ENCODE assay signal across 1 cellular context in the genomic region with DNA sequence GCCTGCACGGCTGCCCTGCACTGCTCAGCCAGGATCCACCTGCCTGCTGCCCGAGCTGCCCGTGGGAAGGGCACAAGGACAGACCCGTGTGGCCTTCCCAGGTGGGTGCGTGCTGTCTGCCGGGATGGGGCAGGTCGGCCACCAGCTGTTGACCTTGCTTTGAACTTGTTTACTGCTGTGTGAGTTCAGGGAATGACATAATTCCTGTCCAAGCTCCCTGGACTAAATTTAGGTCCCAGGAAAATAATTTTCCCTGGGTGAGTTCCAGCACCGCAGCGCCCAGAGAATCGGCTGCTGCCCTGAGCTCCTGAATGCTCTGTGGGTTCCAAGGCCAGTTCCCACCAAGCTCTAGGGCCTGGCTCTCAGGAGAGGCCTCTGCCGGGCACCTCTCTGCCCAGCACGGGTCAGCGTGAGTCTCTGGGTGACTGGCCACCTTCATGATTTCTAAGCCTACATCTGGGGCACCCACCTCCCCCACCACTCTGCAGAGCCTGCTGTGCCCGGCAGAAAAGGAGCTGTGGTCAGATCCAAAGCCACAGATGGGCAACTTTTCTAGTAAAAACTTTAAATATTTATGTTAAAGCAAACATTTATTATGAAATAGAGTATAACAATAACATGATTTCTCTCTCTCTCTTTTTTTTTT.
TF ChIP-seq lines count a peak whose summit lies in the region.

No MANE protein-coding gene starts in this region.

TF ChIP-seq in endothelial cell of umbilical vein, 7 proteins besides CTCF, POLR2A, EP300 and RAD21:
- TF ChIP-seq, protein P1, sequence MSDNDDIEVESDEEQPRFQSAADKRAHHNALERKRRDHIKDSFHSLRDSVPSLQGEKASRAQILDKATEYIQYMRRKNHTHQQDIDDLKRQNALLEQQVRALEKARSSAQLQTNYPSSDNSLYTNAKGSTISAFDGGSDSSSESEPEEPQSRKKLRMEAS (IDR thresholded peaks at IDR 0.05; ENCODE audit: insufficient read depth, insufficient read length): no peak
- no peak for TF ChIP-seq POLR2AphosphoS5 (IDR thresholded peaks at IDR 0.05; ENCODE audit: insufficient read depth, low read depth, low read length)
- TF ChIP-seq GATA2 (IDR thresholded peaks at IDR 0.05; ENCODE audit: insufficient read depth, insufficient read length, low read depth, low read length): no peak
- no peak for TF ChIP-seq FOS (IDR thresholded peaks at IDR 0.05; ENCODE audit: borderline replicate concordance, insufficient read depth, low read length)
- no peak for TF ChIP-seq EZH2 (IDR thresholded peaks at IDR 0.05; ENCODE audit: borderline replicate concordance, low read depth, low read length, severe bottlenecking)
- no peak for TF ChIP-seq JUN (IDR thresholded peaks at IDR 0.05; ENCODE audit: borderline replicate concordance, insufficient read depth, insufficient read length, low read depth)
- TF ChIP-seq MYC (IDR thresholded peaks at IDR 0.05; ENCODE audit: low read depth, low read length): no peak
